In genomic region chr12:57487597-57488396, GRCh38 we compare ENCODE assay signal across 8 cellular contexts. TPM values are rescaled to one million over a fixed set of nuclear protein-coding genes. Genes with fewer than 3 reads are reported as not detected.
DNase-seq lines count a peak whose midpoint lies in the region; ATAC-seq and TF ChIP-seq lines count a peak whose summit lies in the region.

Gene MARS1, plus strand, starts transcription at chr12:57488068. Its CDS starts 23 bp downstream, at chr12:57488091.

- POLR2A ChIA-PET in Panc1 (lab: Charles Lee) = no interaction called here

- TF ChIP-seq CTCF in DND-41 (IDR thresholded peaks at IDR 0.05; ENCODE audit: borderline replicate concordance, extremely low read depth, low read length, poor library complexity, severe bottlenecking) (peak; percentile 59), KMS-11 (conservative IDR thresholded peaks at IDR 0.05; ENCODE audit: low read depth, low read length) (0 out of 2 replicates have a peak, but pooled peaks have one; percentile 16), Panc1 (IDR thresholded peaks at IDR 0.05) (peak; percentile 53)

- H3K9me3 ChIP-seq in DND-41 (ENCODE audit: insufficient read depth, low read length, severe bottlenecking) = no peaks in the 10 kb centered on the region
- H3K9me3 ChIP-seq in Panc1 (ENCODE audit: control insufficient read depth, insufficient read depth, low read depth, low read length) = no peaks in the 10 kb centered on the region
- no peaks in the 10 kb centered on the region for H3K9me3 ChIP-seq in muscle layer of colon (ENCODE audit: low read length)

- BruUV-seq in Panc1 (replicated peaks; lab: Mats Ljungman, UMichigan) = no TSS peak

- peaks cover 28% of the 10 kb centered on the region for H4K20me1 ChIP-seq in DND-41 (ENCODE audit: insufficient read depth, low read length)
- no peaks in the 10 kb centered on the region for H4K20me1 ChIP-seq in KMS-11 (ENCODE audit: insufficient read depth)

- ATAC-seq in DND-41 (ENCODE audit: insufficient read depth, low read depth) (peak; percentile 98), GM21737 (IDR thresholded peaks at IDR 0.05; ENCODE audit: unreplicated experiment) (peak; percentile 96), Panc1 (peak; percentile 99), esophagus mucosa (peak; percentile 96)
- peak; percentile 98 to 99 for ATAC-seq in activated T-cell treated with anti-CD3 and anti-CD28 coated beads, Interleukin-2, amount 50 U/mL, for 4 hours

- peaks cover 33% of the 10 kb centered on the region for H3K36me3 Mint-ChIP-seq in activated T-cell treated with anti-CD3 and anti-CD28 coated beads, Interleukin-2, amount 50 U/mL, for 4 hours (ENCODE audit: insufficient read depth)

- no peaks in the 10 kb centered on the region for H3K27me3 ChIP-seq in DND-41 (ENCODE audit: insufficient read depth, low read length, poor library complexity)
- H3K27me3 ChIP-seq in KMS-11 (ENCODE audit: insufficient read depth, low read depth) = no peaks in the 10 kb centered on the region; the same call in 1 of the 2 replicates
- H3K27me3 ChIP-seq in Panc1 (ENCODE audit: control insufficient read depth, insufficient read depth, low read length) = no peaks in the 10 kb centered on the region
- H3K27me3 ChIP-seq in muscle layer of colon (ENCODE audit: control insufficient read depth in 1 of 2, insufficient read depth in 2 of 2, low read length in 2 of 2) = no peaks in the 10 kb centered on the region

- no peaks in the 10 kb centered on the region for H3K9me3 Mint-ChIP-seq in activated T-cell treated with anti-CD3 and anti-CD28 coated beads, Interleukin-2, amount 50 U/mL, for 4 hours

- DNase-seq in DND-41 (peak; percentile 95), Panc1 (ENCODE audit: low read depth, low spot score) (peak; percentile 96)
- peak; percentile 87 for DNase-seq in activated T-cell treated with anti-CD3 and anti-CD28 coated beads, Interleukin-2, amount 50 U/mL, for 4 hours
- DNase-seq in stimulated activated CD8-positive, alpha-beta memory T cell treated with anti-CD3 and anti-CD28 coated beads, Interleukin-7, amount 100 ng/mL, for 24 hours (ENCODE audit: low read depth) = peak; percentile 78

- H3K4me3 ChIP-seq in DND-41 (ENCODE audit: low read depth in 1 of 2, low read length in 2 of 2) (peak within 1 kb of the TSS; percentile 83 to 84), KMS-11 (IDR thresholded peaks at IDR 0.05; ENCODE audit: insufficient read depth, low read depth, low read length) (peak within 1 kb of the TSS; percentile 92), Panc1 (ENCODE audit: low read depth in 2 of 2, low read length in 2 of 2) (peak within 1 kb of the TSS; percentile 95 to 99), muscle layer of colon (ENCODE audit: low read depth in 1 of 2, low read length in 2 of 2) (peak within 1 kb of the TSS; percentile 55 to 98)

- peaks cover 35% of the 10 kb centered on the region for H3K4me1 Mint-ChIP-seq in activated T-cell treated with anti-CD3 and anti-CD28 coated beads, Interleukin-2, amount 50 U/mL, for 4 hours (ENCODE audit: low read depth)

- peak within 1 kb of the TSS; percentile 80 for H3K9ac ChIP-seq in DND-41 (ENCODE audit: low read depth, low read length)
- H3K9ac ChIP-seq in KMS-11 = peak within 1 kb of the TSS; percentile 64
- peak within 1 kb of the TSS; percentile 95 for H3K9ac ChIP-seq in muscle layer of colon (ENCODE audit: low read length)

- CTCF ChIA-PET in Panc1 (lab: Charles Lee) = no interaction called here

- intact Hi-C loops in Panc1 (cut with micrococcal nuclease; ENCODE audit: unreplicated experiment) = no loop called here

- H3K4me2 ChIP-seq in DND-41 (ENCODE audit: insufficient read depth, low read length) (peak within 1 kb of the TSS; percentile 92), KMS-11 (peak within 1 kb of the TSS; percentile 77)

- H3K4me1 ChIP-seq in DND-41 (ENCODE audit: insufficient read depth, low read length) (peaks cover 28% of the 10 kb centered on the region), KMS-11 (ENCODE audit: low read depth, poor library complexity, severe bottlenecking) (peaks cover 27% of the 10 kb centered on the region), Panc1 (ENCODE audit: control insufficient read depth, insufficient read depth, low read length) (peaks cover 12% of the 10 kb centered on the region; the same call in 1 of the 2 replicates), muscle layer of colon (ENCODE audit: insufficient read depth, low read length) (peaks cover 13% of the 10 kb centered on the region)

- H3K36me3 ChIP-seq in DND-41 (ENCODE audit: insufficient read depth, low read length) = peaks cover 41% of the 10 kb centered on the region
- H3K36me3 ChIP-seq in KMS-11 (ENCODE audit: insufficient read depth) = peaks cover 27% of the 10 kb centered on the region; the same call in 1 of the 2 replicates
- peaks cover 14% of the 10 kb centered on the region; the same call in 1 of the 2 replicates for H3K36me3 ChIP-seq in Panc1 (ENCODE audit: control insufficient read depth, insufficient read depth, low read length)
- H3K36me3 ChIP-seq in muscle layer of colon (ENCODE audit: insufficient read depth, low read length) = peaks cover 37% of the 10 kb centered on the region

- peak within 1 kb of the TSS; percentile 67 for H2AFZ ChIP-seq in DND-41 (ENCODE audit: low read depth, low read length)
- peak within 1 kb of the TSS; percentile 48; the same call in 1 of the 2 replicates for H2AFZ ChIP-seq in KMS-11 (ENCODE audit: low read depth)

- H3K4me3 Mint-ChIP-seq in activated T-cell treated with anti-CD3 and anti-CD28 coated beads, Interleukin-2, amount 50 U/mL, for 4 hours = peak within 1 kb of the TSS; percentile 98

- H3K79me2 ChIP-seq in DND-41 (ENCODE audit: insufficient read depth, low read length) (peaks cover 43% of the 10 kb centered on the region), KMS-11 (ENCODE audit: insufficient read depth, low read depth) (peaks cover 37% of the 10 kb centered on the region)

- in situ Hi-C loops in Panc1 (cut with HindIII; ENCODE audit: low pct_unique_long_range_greater_than_20kb, low sequenced_read_pairs) = no loop called here

- no peaks in the 10 kb centered on the region for H3K27me3 Mint-ChIP-seq in activated T-cell treated with anti-CD3 and anti-CD28 coated beads, Interleukin-2, amount 50 U/mL, for 4 hours (ENCODE audit: low read depth)

- H3K27ac ChIP-seq in DND-41 (ENCODE audit: low read length) = peak within 1 kb of the TSS; percentile 83
- H3K27ac ChIP-seq in KMS-11 = peak within 1 kb of the TSS; percentile 41
- peak within 1 kb of the TSS; percentile 98 for H3K27ac ChIP-seq in Panc1 (ENCODE audit: low read length)
- peak within 1 kb of the TSS; percentile 48 for H3K27ac ChIP-seq in muscle layer of colon (ENCODE audit: low read depth, low read length)

RNA-seq across cellular contexts. Expression of gene MARS1, which starts in this region (rescaled TPM):
- total RNA-seq in Panc1 (2021; ENCODE audit: unreplicated experiment) (291 TPM), esophagus mucosa (130 TPM)
- 380 TPM for polyA plus RNA-seq in Panc1 (2012; ENCODE audit: insufficient read length)
- total RNA-seq in activated T-cell treated with anti-CD3 and anti-CD28 coated beads, Interleukin-2, amount 50 U/mL, for 4 hours = 100 to 1,000 TPM; 505 to 565 (median 534) TPM

Comparison
In these comparisons a context has a peak if more than half of its experiments do, and no peak if none do; other contexts are left out.
1. Peak in every context shown above with its lines: DNase-seq, ATAC-seq, H3K4me3 ChIP-seq and H3K27ac ChIP-seq.
2. H3K27ac ChIP-seq: peak in every context shown above with its lines; median percentile 98 in Panc1; 83 in DND-41; 48 in muscle layer of colon; 41 in KMS-11.